In genomic region chr4:151031831-151032605, GRCh38 we compare ENCODE assay signal across 1 cellular context.
TF ChIP-seq lines count a peak whose summit lies in the region.

No MANE protein-coding gene starts in this region.

TF ChIP-seq in K562, 482 proteins besides CTCF, POLR2A, EP300 and RAD21 (continued from another document and continues in another):
- TF ChIP-seq MGA (IDR thresholded peaks at IDR 0.05) (peak; percentile 69), NBN (IDR thresholded peaks at IDR 0.05; ENCODE audit: low read depth) (peak; percentile 75; the same call in 1 of the 2 replicates), ARNT (IDR thresholded peaks at IDR 0.05) (peak; percentile 54 to 93; a peak in 3 of 4 replicates), TRIM24 (IDR thresholded peaks at IDR 0.05) (peak; percentile 84 to 88), HMBOX1 (IDR thresholded peaks at IDR 0.05) (peak; percentile 90), KDM2B (CRISPR knock-in tag; IDR thresholded peaks at IDR 0.05) (no peak), CEBPG (CRISPR knock-in tag; IDR thresholded peaks at IDR 0.05) (no peak), CEBPG (tag; conservative IDR thresholded peaks at IDR 0.05 in 1 of 2, IDR thresholded peaks at IDR 0.05 in 1 of 2) (peak in 1 of 2 experiments; percentile 39; a peak in 1 of 4 replicates), RBFOX2 (IDR thresholded peaks at IDR 0.05; ENCODE audit: low read depth, low read length) (peak; percentile 61), EP400 (IDR thresholded peaks at IDR 0.05) (peak; percentile 69), MAZ (CRISPR knock-in tag; conservative IDR thresholded peaks at IDR 0.05 in 1 of 2, IDR thresholded peaks at IDR 0.05 in 1 of 2) (peak in 1 of 2 experiments; percentile 14; a peak in 1 of 4 replicates), FOXK2 (conservative IDR thresholded peaks at IDR 0.05 in 1 of 2, IDR thresholded peaks at IDR 0.05 in 1 of 2; ENCODE audit: low read depth in 2 of 2) (peak; percentile 72 to 82), NR0B1 (IDR thresholded peaks at IDR 0.05; ENCODE audit: partially characterized antibody) (no peak), RNF2 (IDR thresholded peaks at IDR 0.05) (peak; percentile 77), RUNX1 (IDR thresholded peaks at IDR 0.05; ENCODE audit: low read depth) (no peak), SNRNP70 (optimal IDR thresholded peaks at IDR 0.05; ENCODE audit: low read depth, low read length) (no peak), BRF1 (IDR thresholded peaks at IDR 0.05; ENCODE audit: borderline replicate concordance, extremely low read depth, insufficient read length) (no peak), FOSL1 (tag; conservative IDR thresholded peaks at IDR 0.05) (peak; percentile 83), PREB (CRISPR knock-in tag; IDR thresholded peaks at IDR 0.05) (no peak), CBFA2T2 (conservative IDR thresholded peaks at IDR 0.05) (peak; percentile 87), SUPT5H (IDR thresholded peaks at IDR 0.05) (peak; percentile 62; the same call in 1 of the 2 replicates), ZNF253 (CRISPR knock-in tag; conservative IDR thresholded peaks at IDR 0.05) (no peak), HLTF (IDR thresholded peaks at IDR 0.05) (0 out of 2 replicates have a peak, but pooled peaks have one; percentile 37), POLR2B (IDR thresholded peaks at IDR 0.05; ENCODE audit: low read depth, partially characterized antibody) (peak; percentile 73), ZNF212 (CRISPR knock-in tag; IDR thresholded peaks at IDR 0.05) (no peak), SMARCA4 (IDR thresholded peaks at IDR 0.05) (peak; percentile 97), ZNF134 (CRISPR knock-in tag; conservative IDR thresholded peaks at IDR 0.05) (no peak), MAFG (tag; conservative IDR thresholded peaks at IDR 0.05) (peak; percentile 97), GATAD2B (IDR thresholded peaks at IDR 0.05; ENCODE audit: borderline replicate concordance) (peak; percentile 80; the same call in 1 of the 2 replicates), KLF16 (IDR thresholded peaks at IDR 0.05) (peak; percentile 65; the same call in 1 of the 2 replicates), MTA2 (IDR thresholded peaks at IDR 0.05; ENCODE audit: low read depth) (peak; percentile 67), CREM (IDR thresholded peaks at IDR 0.05; ENCODE audit: low read depth) (peak; percentile 61), ERF (CRISPR knock-in tag; IDR thresholded peaks at IDR 0.05) (no peak), TBP (optimal IDR thresholded peaks at IDR 0.05; ENCODE audit: low read depth, low read length) (peak; percentile 64), PML (IDR thresholded peaks at IDR 0.05; ENCODE audit: low read length) (peak; percentile 74), NFE2 (IDR thresholded peaks at IDR 0.05; ENCODE audit: low read depth) (peak; percentile 99), ZNF639 (CRISPR knock-in tag; conservative IDR thresholded peaks at IDR 0.05 in 1 of 2, IDR thresholded peaks at IDR 0.05 in 1 of 2) (no peak), MEIS2 (IDR thresholded peaks at IDR 0.05; ENCODE audit: partially characterized antibody) (peak; percentile 48), ARID1B (IDR thresholded peaks at IDR 0.05) (peak; percentile 96), GABPB1 (CRISPR knock-in tag; IDR thresholded peaks at IDR 0.05) (no peak)
